In genomic region chr12:131713349-131713748, GRCh38 we compare ENCODE assay signal across 12 cellular contexts. TPM values are rescaled to one million over a fixed set of nuclear protein-coding genes. Genes with fewer than 3 reads are reported as not detected.
A peak's percentile ranks its signal among the peaks of the same experiment; 100 is the strongest.
DNase-seq lines count a peak whose midpoint lies in the region; ATAC-seq, FAIRE-seq and TF ChIP-seq lines count a peak whose summit lies in the region.
"Had no signal": no experiment of that assay in that cellular context is flagged by ENCODE, and none has a peak within 500 bp of the region (broad histone marks: within the 10 kb centered on the region; RNA-seq: fewer than 3 reads in every experiment).

No MANE protein-coding gene starts in this region.

- H3K4me1 Mint-ChIP-seq in stimulated activated effector memory CD8-positive, alpha-beta T cell treated with anti-CD3 and anti-CD28 coated beads, Interleukin-12 subunit alpha, Interleukin-12 subunit beta, amount 100 ng/mL, for 72 hours, result peaks cover 25% of the 10 kb centered on the region

- no peaks in the 10 kb centered on the region for H3K9me3 Mint-ChIP-seq in stimulated activated effector memory CD8-positive, alpha-beta T cell treated with anti-CD3 and anti-CD28 coated beads, Interleukin-12 subunit alpha, Interleukin-12 subunit beta, amount 100 ng/mL, for 72 hours

- POLR2A ChIA-PET in HepG2 (lab: Yijun Ruan, JAX), result no interaction called here
- POLR2A ChIA-PET in PC-3 (lab: Charles Lee; ENCODE audit: unreplicated experiment), result no interaction called here

- DNase-seq in HepG2 (ENCODE audit: low spot score) (no peak), right lobe of liver (no peak), PC-3 (no peak), stomach (no peak)
- DNase-seq in stimulated activated effector memory CD8-positive, alpha-beta T cell treated with anti-CD3 and anti-CD28 coated beads, Interleukin-12 subunit alpha, Interleukin-12 subunit beta, amount 100 ng/mL, for 72 hours (ENCODE audit: low spot score in 2 of 2), result no peak
- DNase-seq in activated CD4-positive, alpha-beta T cell treated with anti-CD3 and anti-CD28 coated beads, Interleukin-2, amount 50 U/mL, for 48 hours, result no peak
- DNase-seq: NCI-H1436 treated with DMSO at 0.1 percent for 48 hours; stimulated activated CD4-positive, alpha-beta T cell treated with anti-CD3 and anti-CD28 coated beads, Interleukin-2, amount 100 ng/mL, for 48 hours had no signal

- TF ChIP-seq RAD21 in HepG2 (CRISPR knock-in tag; IDR thresholded peaks at IDR 0.05), result no peak

- H3K9me3 ChIP-seq in HepG2 (ENCODE audit: low read length), result peaks cover 12% of the 10 kb centered on the region
- H3K9me3 ChIP-seq in right lobe of liver, result no peaks in the 10 kb centered on the region
- no peaks in the 10 kb centered on the region for H3K9me3 ChIP-seq in PC-3 (ENCODE audit: low read length)
- no peaks in the 10 kb centered on the region for H3K9me3 ChIP-seq in endocrine pancreas (ENCODE audit: control insufficient read depth, low read length)
- H3K9me3 ChIP-seq in stomach, result no peaks in the 10 kb centered on the region

- H3K4me3 ChIP-seq in HepG2 (replicated peaks in 1 of 3; ENCODE audit: insufficient read depth in 1 of 3, low read depth in 2 of 3, low read length in 3 of 3) (no peak overlapping the region), right lobe of liver (no peak overlapping the region), PC-3 (ENCODE audit: low read length) (peak overlapping the region; percentile 97), endocrine pancreas (ENCODE audit: control insufficient read depth, insufficient read depth, low read length) (peak overlapping the region; percentile 9), stomach (no peak overlapping the region)

- in situ Hi-C loops in HepG2 (cut with HindIII; ENCODE audit: extremely low pct_ligation_motif_present, low pct_unique_long_range_greater_than_20kb), result no loop called here

- H3K27me3 ChIP-seq in HepG2 (ENCODE audit: control insufficient read depth in 1 of 2, insufficient read depth in 2 of 2, low read length in 2 of 2) (no peaks in the 10 kb centered on the region; a peak in 1 of 5 replicates), right lobe of liver (no peaks in the 10 kb centered on the region), PC-3 (ENCODE audit: low read length) (no peaks in the 10 kb centered on the region), endocrine pancreas (ENCODE audit: control insufficient read depth, insufficient read depth, low read length) (no peaks in the 10 kb centered on the region), stomach (no peaks in the 10 kb centered on the region)

- H2AFZ ChIP-seq in HepG2 (ENCODE audit: low read length) (no peak overlapping the region), PC-3 (ENCODE audit: low read length) (no peak overlapping the region)

- peaks cover 14 to 38% of the 10 kb centered on the region in 2 experiments; a peak in 4 of 5 replicates for H3K36me3 ChIP-seq in HepG2 (replicated peaks in 1 of 2; ENCODE audit: control insufficient read depth in 1 of 2, insufficient read depth in 2 of 2, low read length in 2 of 2)
- peaks cover 5 to 43% (median 24%) of the 10 kb centered on the region in 4 donors for H3K36me3 ChIP-seq in right lobe of liver
- H3K36me3 ChIP-seq in PC-3 (ENCODE audit: low read depth, low read length), result peaks cover 46% of the 10 kb centered on the region
- H3K36me3 ChIP-seq in endocrine pancreas (ENCODE audit: control insufficient read depth, insufficient read depth, low read length), result peaks cover 15% of the 10 kb centered on the region
- H3K36me3 ChIP-seq in stomach, result peaks cover 41 to 50% (median 48%) of the 10 kb centered on the region in 4 donors

- no peaks in the 10 kb centered on the region for H3K9me2 ChIP-seq in PC-3 (replicated peaks; ENCODE audit: low read length)

- ATAC-seq in HepG2 (no peak), right lobe of liver (no peak), PC-3 (no peak), HG03378 (IDR thresholded peaks at IDR 0.05; ENCODE audit: unreplicated experiment) (no peak)
- no peak for ATAC-seq in stimulated activated effector memory CD8-positive, alpha-beta T cell treated with anti-CD3 and anti-CD28 coated beads, Interleukin-12 subunit alpha, Interleukin-12 subunit beta, amount 100 ng/mL, for 72 hours
- ATAC-seq: activated naive CD4-positive, alpha-beta T cell treated with anti-CD3 and anti-CD28 coated beads, Interleukin-2, amount 50 U/mL, for 72 hours had no signal

- H3K36me3 Mint-ChIP-seq in stimulated activated effector memory CD8-positive, alpha-beta T cell treated with anti-CD3 and anti-CD28 coated beads, Interleukin-12 subunit alpha, Interleukin-12 subunit beta, amount 100 ng/mL, for 72 hours, result peaks cover 71% of the 10 kb centered on the region

- 96% methylated on average over 8 of the region's 8 CpGs for WGBS in HepG2 (ENCODE audit: low lambda C conversion rate)
- WGBS in right lobe of liver (ENCODE audit: insufficient coverage, low coverage, low lambda C conversion rate, missing lambda C conversion rate), result 85% methylated on average over 8 of the region's 8 CpGs
- WGBS in stomach, 5 donors, result 81 to 94% (median 90%) methylated on average over 8 of the region's 8 CpGs

- peak overlapping the region; percentile 90 for H3K4me3 Mint-ChIP-seq in stimulated activated effector memory CD8-positive, alpha-beta T cell treated with anti-CD3 and anti-CD28 coated beads, Interleukin-12 subunit alpha, Interleukin-12 subunit beta, amount 100 ng/mL, for 72 hours

- 0 out of 2 replicates have a peak overlapping the region, but pooled peaks have one; percentile 19 for H3K4me2 ChIP-seq in HepG2 (ENCODE audit: low read depth, low read length)
- peak overlapping the region; percentile 85 for H3K4me2 ChIP-seq in PC-3 (ENCODE audit: low read length)

- no peak overlapping the region for H3K27ac Mint-ChIP-seq in stimulated activated effector memory CD8-positive, alpha-beta T cell treated with anti-CD3 and anti-CD28 coated beads, Interleukin-12 subunit alpha, Interleukin-12 subunit beta, amount 100 ng/mL, for 72 hours
- H3K27ac Mint-ChIP-seq: activated naive CD4-positive, alpha-beta T cell treated with anti-CD3 and anti-CD28 coated beads, Interleukin-2, amount 50 U/mL, for 72 hours had no signal

- no peak overlapping the region for H3K27ac ChIP-seq in HepG2 (ENCODE audit: extremely low read length, insufficient read depth, low read length)
- H3K27ac ChIP-seq in right lobe of liver, result no peak overlapping the region
- H3K27ac ChIP-seq in PC-3 (ENCODE audit: low read length), result no peak overlapping the region
- H3K27ac ChIP-seq in stomach, result no peak overlapping the region

- TF ChIP-seq CTCF in HepG2 (CRISPR knock-in tag; IDR thresholded peaks at IDR 0.05), result no peak
- TF ChIP-seq CTCF in right lobe of liver (IDR thresholded peaks at IDR 0.05), result no peak
- TF ChIP-seq CTCF in PC-3 (conservative IDR thresholded peaks at IDR 0.05; ENCODE audit: low read depth, low read length), result peak; percentile 22; the same call in 1 of the 2 replicates
- no peak for TF ChIP-seq CTCF in stomach (IDR thresholded peaks at IDR 0.05)

- TF ChIP-seq POLR2A in HepG2 (IDR thresholded peaks at IDR 0.05; ENCODE audit: insufficient read depth in 1 of 2, low read depth in 2 of 2, low read length in 2 of 2) (no peak), right lobe of liver (IDR thresholded peaks at IDR 0.05) (no peak), stomach (IDR thresholded peaks at IDR 0.05) (no peak)

- intact Hi-C loops in HepG2 (cut with micrococcal nuclease; ENCODE audit: unreplicated experiment) (no loop called here), right lobe of liver (cut with DNase I) (no loop called here), PC-3 (cut with micrococcal nuclease) (no loop called here), stomach (cut with DNase I; ENCODE audit: low total_unique reads) (no loop called here)

- H3K4me1 ChIP-seq in HepG2 (ENCODE audit: insufficient read depth, low read length) (peaks cover 22% of the 10 kb centered on the region), right lobe of liver (peaks cover 0 to 20% (median 5%) of the 10 kb centered on the region in 4 donors), PC-3 (ENCODE audit: insufficient read depth, low read length) (peaks cover 21% of the 10 kb centered on the region), endocrine pancreas (ENCODE audit: control insufficient read depth, insufficient read depth, low read length) (peaks cover 6% of the 10 kb centered on the region), stomach (peaks cover 20 to 30% (median 29%) of the 10 kb centered on the region in 4 donors)

- H3K79me2 ChIP-seq in HepG2 (ENCODE audit: insufficient read depth, low read length) (peaks cover 28% of the 10 kb centered on the region), PC-3 (ENCODE audit: low read length) (peaks cover 40% of the 10 kb centered on the region)

- H3K9ac ChIP-seq in HepG2 (ENCODE audit: insufficient read depth, low read depth, low read length) (no peak overlapping the region), PC-3 (ENCODE audit: low read length) (no peak overlapping the region), endocrine pancreas (ENCODE audit: control insufficient read depth, insufficient read depth, low read length) (no peak overlapping the region)

- no TSS peak for BruUV-seq in HepG2 (replicated peaks; lab: Mats Ljungman, UMichigan)
- no TSS peak for BruUV-seq in PC-3 (replicated peaks; lab: Mats Ljungman, UMichigan)

- peaks cover 2% of the 10 kb centered on the region; the same call in 1 of the 2 replicates for H4K20me1 ChIP-seq in HepG2 (ENCODE audit: insufficient read depth, low read length)
- H4K20me1 ChIP-seq in PC-3 (ENCODE audit: low read length), result peaks cover 22% of the 10 kb centered on the region

- no peaks in the 10 kb centered on the region for H3F3A ChIP-seq in PC-3 (ENCODE audit: low read length, unreplicated experiment)

- TF ChIP-seq EP300 in HepG2 (IDR thresholded peaks at IDR 0.05; ENCODE audit: low read depth in 2 of 2, low read length in 2 of 2) (no peak), HepG2 (CRISPR knock-in tag; IDR thresholded peaks at IDR 0.05; ENCODE audit: borderline replicate concordance) (no peak), stomach (IDR thresholded peaks at IDR 0.05) (no peak)

- no peak for FAIRE-seq in HepG2 (lab: Jason Lieb, UNC)
- FAIRE-seq: GM12891 had no signal

- CTCF ChIA-PET in HepG2 (lab: Yijun Ruan, JAX; ENCODE audit: low intra/inter-chr PET ratio, low total read pairs), result no interaction called here
- CTCF ChIA-PET in PC-3 (lab: Charles Lee), result no interaction called here

RNA-seq across cellular contexts. Expression of gene SFSWAP, which starts 2.5 kb away (rescaled TPM):
- total RNA-seq in HepG2 (2016; rRNA removed; fragmentation: Illumina TruSeq; extraction: Trizol), result 17.5 and 27.7 TPM in 2 replicates
- total RNA-seq in HepG2 (2016; cell fraction: cytosol; rRNA removed; fragmentation: Illumina TruSeq; extraction: Trizol; ENCODE audit: low read depth), result 7.2 and 7.9 TPM in 2 replicates
- 15.1 and 26.9 TPM in 2 replicates for total RNA-seq in HepG2 (2016; cell fraction: insoluble cytoplasmic fraction; rRNA removed; fragmentation: Illumina TruSeq; extraction: Trizol)
- 10.8 and 11.0 TPM in 2 replicates for total RNA-seq in HepG2 (2016; cell fraction: membrane; rRNA removed; fragmentation: Illumina TruSeq; extraction: Trizol)
- total RNA-seq in HepG2 (2016; cell fraction: nucleus; rRNA removed; fragmentation: Illumina TruSeq; extraction: Trizol), result 29.8 and 36.2 TPM in 2 replicates
- polyA plus RNA-seq in HepG2 (2011; rRNA removed), result 17.1 and 20.2 TPM in 2 replicates
- polyA plus RNA-seq in HepG2 (2011; cell fraction: cytosol; rRNA removed), result 5.4 and 8.3 TPM in 2 replicates
- 141 and 195 TPM in 2 replicates for polyA plus RNA-seq in HepG2 (2011; cell fraction: nucleus; rRNA removed)
- 22.3 and 23.2 TPM in 2 replicates for polyA plus RNA-seq in HepG2 (2012)
- polyA plus RNA-seq in HepG2 (2016; cell fraction: cytosol; fragmentation: Illumina TruSeq; extraction: Trizol; ENCODE audit: low read depth), result 2.8 and 3.5 TPM in 2 replicates
- polyA plus RNA-seq in HepG2 (2016; cell fraction: insoluble cytoplasmic fraction; fragmentation: Illumina TruSeq; extraction: Trizol; ENCODE audit: low read depth), result 23.0 and 24.3 TPM in 2 replicates
- 6.0 and 8.0 TPM in 2 replicates for polyA plus RNA-seq in HepG2 (2016; cell fraction: membrane; fragmentation: Illumina TruSeq; extraction: Trizol; ENCODE audit: low read depth)
- 58.2 and 63.9 TPM in 2 replicates for polyA plus RNA-seq in HepG2 (2016; cell fraction: nucleus; fragmentation: Illumina TruSeq; extraction: Trizol; ENCODE audit: insufficient read depth, low read depth)
- 37.5 and 46.2 TPM in 2 replicates for polyA minus RNA-seq in HepG2 (2011; rRNA and poly(A)+ RNA removed; ENCODE audit: low replicate concordance)
- polyA minus RNA-seq in HepG2 (2011; cell fraction: cytosol; rRNA and poly(A)+ RNA removed), result 5.8 and 7.3 TPM in 2 replicates
- 47.1 and 67.0 TPM in 2 replicates for polyA minus RNA-seq in HepG2 (2011; cell fraction: nucleus; rRNA and poly(A)+ RNA removed)
- 10 to 100 TPM in 5 of 6 experiments, 1 to 10 TPM in 1; 9.8 to 20.2 (median 13.1) TPM for total RNA-seq in right lobe of liver
- 57.5 and 64.3 TPM in 2 replicates for total RNA-seq in PC-3 (2014; rRNA removed)
- 100 to 1,000 TPM in 1 of 5 donors, 10 to 100 TPM in 4; 41.5 to 194 (median 65.9) TPM for total RNA-seq in stomach
- 10 to 100 TPM; 14.8 to 22.0 (median 19.9) TPM for polyA plus RNA-seq in stomach

Comparison
In these comparisons a context has a peak if more than half of its experiments do, and no peak if none do; other contexts are left out.
1. H3K4me3 ChIP-seq: peak in PC-3 (single experiment) and endocrine pancreas (single experiment); none in HepG2 (0 of 3), right lobe of liver (0 of 3) and stomach (0 of 4).